Comparison of ENCODE assay signal across 8 cellular contexts in genomic region chr19:3970808-3971598, GRCh38. TPM values are rescaled to one million over a fixed set of nuclear protein-coding genes. Genes with fewer than 3 reads are reported as not detected.
DNase-seq lines count a peak whose midpoint lies in the region; ATAC-seq and TF ChIP-seq lines count a peak whose summit lies in the region.

Gene DAPK3, minus strand, starts transcription at chr19:3971099. Its CDS starts 1,364 bp downstream, at chr19:3969735.

- H3K4me1 ChIP-seq in BE2C, result no peaks in the 10 kb centered on the region
- H3K4me1 ChIP-seq in colonic mucosa, result peaks cover 18% of the 10 kb centered on the region

- peak within 1 kb of the TSS; percentile 92 to 99 for H3K9ac ChIP-seq in colonic mucosa (ENCODE audit: low read depth in 2 of 2, low read length in 2 of 2)

- ATAC-seq in HG03460 (IDR thresholded peaks at IDR 0.05; ENCODE audit: unreplicated experiment), result peak; percentile 92
- peak; percentile 81 for ATAC-seq in left colon

- peak within 1 kb of the TSS; percentile 89 for H3K27ac ChIP-seq in colonic mucosa

- H3K27me3 ChIP-seq in BE2C, result no peaks in the 10 kb centered on the region
- H3K27me3 ChIP-seq in colonic mucosa, result no peaks in the 10 kb centered on the region

- H3K4me3 ChIP-seq in BE2C (ENCODE audit: low read depth, low read length) (peak within 1 kb of the TSS; percentile 87), colonic mucosa (peak within 1 kb of the TSS; percentile 77)

- DNase-seq in BE2C (peak; percentile 98), GM19240 (ENCODE audit: insufficient read length, low spot score) (peak; percentile 98), NCI-H526 (lab: John Stamatoyannopoulos, UW) (peak; percentile 89 to 96), colonic mucosa (peak; percentile 98), left colon (peak; percentile 97 to 98)
- DNase-seq in activated CD4-positive, alpha-beta T cell treated with anti-CD3 and anti-CD28 coated beads for 48 hours, result peak; percentile 96
- DNase-seq in stimulated activated CD4-positive, alpha-beta T cell treated with anti-CD3 and anti-CD28 coated beads, Interleukin-1b, Interleukin-23, amount 100 ng/mL, for 48 hours, result peak; percentile 94

- H3K36me3 ChIP-seq in BE2C, result peaks cover 40% of the 10 kb centered on the region
- no peaks in the 10 kb centered on the region for H3K36me3 ChIP-seq in colonic mucosa

- intact Hi-C loops in colonic mucosa (cut with DNase I), result no loop called here
- intact Hi-C loops in left colon (cut with DNase I, micrococcal nuclease), result no loop called here

- no peaks in the 10 kb centered on the region for H3K9me3 ChIP-seq in BE2C
- no peaks in the 10 kb centered on the region for H3K9me3 ChIP-seq in colonic mucosa

- no peak for TF ChIP-seq CTCF in BE2C (IDR thresholded peaks at IDR 0.05; ENCODE audit: low read depth, low read length)
- TF ChIP-seq CTCF in colonic mucosa (IDR thresholded peaks at IDR 0.05), result no peak

RNA-seq across cellular contexts. Expression of gene DAPK3, which starts in this region (rescaled TPM):
- polyA plus RNA-seq in BE2C (2012; ENCODE audit: insufficient read depth, insufficient read length, low read depth), result 134 TPM
- total RNA-seq in colonic mucosa (10 to 100 TPM; 53.7 to 74.3 TPM), left colon (10 to 100 TPM; 52.2 to 74.6 TPM)

Comparison
In these comparisons a context has a peak if more than half of its experiments do, and no peak if none do; other contexts are left out.
1. Peak in every context shown above with its lines: DNase-seq, ATAC-seq, H3K4me3 ChIP-seq and H3K27ac ChIP-seq.